11 cellular contexts compared by ENCODE assay signal in genomic region chr13:24251525-24251924, GRCh38. TPM values are rescaled to one million over a fixed set of nuclear protein-coding genes. Genes with fewer than 3 reads are reported as not detected.
DNase-seq lines count a peak whose midpoint lies in the region; ATAC-seq and TF ChIP-seq lines count a peak whose summit lies in the region.
"Had no signal": no experiment of that assay in that cellular context is flagged by ENCODE, and none has a peak within 500 bp of the region (broad histone marks: within the 10 kb centered on the region; RNA-seq: fewer than 3 reads in every experiment).

No MANE protein-coding gene starts in this region.

- H3K9ac ChIP-seq in mammary epithelial cell (ENCODE audit: insufficient read depth, low read length), result no peak overlapping the region

- BruUV-seq in OCI-LY7 (replicated peaks; lab: Mats Ljungman, UMichigan), result no TSS peak
- no TSS peak for BruUV-seq in mammary epithelial cell (replicated peaks; lab: Mats Ljungman, UMichigan)

- H3K27ac ChIP-seq in neutrophil (peak overlapping the region; percentile 92), OCI-LY7 (ENCODE audit: low read depth, low read length, poor library complexity, severe bottlenecking) (no peak overlapping the region), mammary epithelial cell (ENCODE audit: insufficient read depth, low read depth, low read length) (no peak overlapping the region)
- H3K27ac ChIP-seq: breast epithelium had no signal

- H3K4me2 ChIP-seq in OCI-LY7 (ENCODE audit: low read length) (no peak overlapping the region), mammary epithelial cell (ENCODE audit: insufficient read depth, low read depth, low read length) (no peak overlapping the region)

- CTCF ChIA-PET in OCI-LY7 (lab: Charles Lee; ENCODE audit: unreplicated experiment), result no interaction called here
- CTCF ChIA-PET in mammary epithelial cell (lab: Charles Lee; ENCODE audit: low non-redundant PET), result no interaction called here

- in situ Hi-C loops in mammary epithelial cell (cut with MboI; ENCODE audit: low sequenced_read_pairs in 2 of 2), result no loop called here

- H4K20me1 ChIP-seq in OCI-LY7 (ENCODE audit: insufficient read depth, low read length), result no peaks in the 10 kb centered on the region
- no peaks in the 10 kb centered on the region for H4K20me1 ChIP-seq in mammary epithelial cell (ENCODE audit: insufficient read depth, low read length)

- POLR2A ChIA-PET in OCI-LY7 (lab: Charles Lee), result interaction anchor here (0.6 kb wide), 1 partner anchor 783 kb away, joined by 3 read pairs; no protein-coding TSS in a partner anchor

- WGBS in mammary epithelial cell (ENCODE audit: low coverage, missing lambda C conversion rate), result 84% methylated on average over 13 of the region's 17 CpGs

- H3K4me1 ChIP-seq in neutrophil (ENCODE audit: control insufficient read depth in 1 of 2, insufficient read depth in 1 of 2, low read depth in 1 of 2, low read length in 1 of 2), result peaks cover 74% of the 10 kb centered on the region in 2 experiments
- no peaks in the 10 kb centered on the region for H3K4me1 ChIP-seq in OCI-LY7 (ENCODE audit: insufficient read depth, low read length, poor library complexity, severe bottlenecking)
- H3K4me1 ChIP-seq in mammary epithelial cell (ENCODE audit: insufficient read depth, low read length), result no peaks in the 10 kb centered on the region
- H3K4me1 ChIP-seq: breast epithelium had no signal

- no peaks in the 10 kb centered on the region for H3K9me3 ChIP-seq in neutrophil
- no peaks in the 10 kb centered on the region for H3K9me3 ChIP-seq in OCI-LY7 (ENCODE audit: low read length)
- no peaks in the 10 kb centered on the region for H3K9me3 ChIP-seq in mammary epithelial cell (replicated peaks; ENCODE audit: insufficient read depth, low read length)
- H3K9me3 ChIP-seq: breast epithelium had no signal

- H3K36me3 ChIP-seq in neutrophil, result no peaks in the 10 kb centered on the region
- no peaks in the 10 kb centered on the region for H3K36me3 ChIP-seq in OCI-LY7 (ENCODE audit: insufficient read depth, low read length)
- no peaks in the 10 kb centered on the region for H3K36me3 ChIP-seq in mammary epithelial cell (ENCODE audit: insufficient read depth, low read length)
- H3K36me3 ChIP-seq: breast epithelium had no signal

- ATAC-seq in activated CD4-positive, CD25-positive, alpha-beta regulatory T cell treated with anti-CD3 and anti-CD28 coated beads, Interleukin-2, amount 50 U/mL, for 24 hours, result peak; percentile 89 to 91
- ATAC-seq in HG02623 (IDR thresholded peaks at IDR 0.05; ENCODE audit: unreplicated experiment), result no peak
- ATAC-seq: Right ventricle myocardium inferior had no signal

- no peaks in the 10 kb centered on the region for H3K27me3 ChIP-seq in neutrophil
- H3K27me3 ChIP-seq in mammary epithelial cell (ENCODE audit: insufficient read depth, low read length), result no peaks in the 10 kb centered on the region
- H3K27me3 ChIP-seq: breast epithelium had no signal

- TF ChIP-seq CTCF in neutrophil (IDR thresholded peaks at IDR 0.05), result no peak
- TF ChIP-seq CTCF in OCI-LY7 (conservative IDR thresholded peaks at IDR 0.05; ENCODE audit: low read length), result no peak
- no peak for TF ChIP-seq CTCF in mammary epithelial cell (conservative IDR thresholded peaks at IDR 0.05 in 1 of 2, IDR thresholded peaks at IDR 0.05 in 1 of 2; ENCODE audit: extremely low read depth in 1 of 2, insufficient read depth in 1 of 2, low read depth in 1 of 2, low read length in 2 of 2)

- DNase-seq in activated effector memory CD4-positive, alpha-beta T cell treated with anti-CD3 and anti-CD28 coated beads, Interleukin-2, amount 50 U/mL, for 16 hours, result peak; percentile 93
- DNase-seq in stimulated activated naive CD4-positive, alpha-beta T cell treated with Interleukin-2 at 50 U/mL for 16 hours (lab: John Stamatoyannopoulos, UW), result peak; percentile 86
- DNase-seq in amygdala (lab: John Stamatoyannopoulos, UW) (no peak), OCI-LY7 (ENCODE audit: low spot score) (no peak), mammary epithelial cell (no peak)

- dilution Hi-C loops in mammary epithelial cell (cut with HindIII; ENCODE audit: low sequenced_read_pairs), result no loop called here

- H3K79me2 ChIP-seq in OCI-LY7 (ENCODE audit: insufficient read depth, low read depth, low read length) (no peaks in the 10 kb centered on the region), mammary epithelial cell (ENCODE audit: insufficient read depth, low read length) (no peaks in the 10 kb centered on the region)

- intact Hi-C loops in OCI-LY7 (cut with micrococcal nuclease; ENCODE audit: unreplicated experiment) (no loop called here), mammary epithelial cell (cut with micrococcal nuclease) (no loop called here)

- H2AFZ ChIP-seq in OCI-LY7 (ENCODE audit: low read length) (no peak overlapping the region), mammary epithelial cell (ENCODE audit: low read depth, low read length) (no peak overlapping the region)

- peak overlapping the region; percentile 28 to 40 for H3K4me3 ChIP-seq in neutrophil (ENCODE audit: low read depth in 1 of 2, low read length in 1 of 2)
- H3K4me3 ChIP-seq in OCI-LY7 (ENCODE audit: low read depth, low read length, poor library complexity, severe bottlenecking), result no peak overlapping the region
- H3K4me3 ChIP-seq in mammary epithelial cell (replicated peaks in 1 of 3; ENCODE audit: insufficient read depth in 1 of 3, low read depth in 2 of 3, low read length in 3 of 3), result no peak overlapping the region
- H3K4me3 ChIP-seq: breast epithelium had no signal

- no peaks in the 10 kb centered on the region for H3K9me2 ChIP-seq in OCI-LY7 (ENCODE audit: insufficient read depth, low read length)

RNA-seq across cellular contexts. Expression of gene C1QTNF9, which starts 57.9 kb away (rescaled TPM):
- not detected in 2 replicates for total RNA-seq in OCI-LY7 (2014; rRNA removed; shearing (Covaris generic))
- total RNA-seq in OCI-LY7 (2022), result not detected in 2 replicates
- not detected for total RNA-seq in mammary epithelial cell
- polyA plus RNA-seq in mammary epithelial cell, result not detected
- not detected for polyA minus RNA-seq in mammary epithelial cell
- total RNA-seq: G401 had no signal

Comparison
In these comparisons a context has a peak if more than half of its experiments do, and no peak if none do; other contexts are left out.
1. DNase-seq: peak in activated effector memory CD4-positive, alpha-beta T cell treated with anti-CD3 and anti-CD28 coated beads, Interleukin-2, amount 50 U/mL, for 16 hours (single experiment) and stimulated activated naive CD4-positive, alpha-beta T cell treated with Interleukin-2 at 50 U/mL for 16 hours (single experiment); none in amygdala (0 of 56), OCI-LY7 (single experiment) and mammary epithelial cell (single experiment).
2. H3K4me3 ChIP-seq: peak in neutrophil (2 of 2); none in OCI-LY7 (single experiment) and mammary epithelial cell (0 of 3).